In the genomic region with DNA sequence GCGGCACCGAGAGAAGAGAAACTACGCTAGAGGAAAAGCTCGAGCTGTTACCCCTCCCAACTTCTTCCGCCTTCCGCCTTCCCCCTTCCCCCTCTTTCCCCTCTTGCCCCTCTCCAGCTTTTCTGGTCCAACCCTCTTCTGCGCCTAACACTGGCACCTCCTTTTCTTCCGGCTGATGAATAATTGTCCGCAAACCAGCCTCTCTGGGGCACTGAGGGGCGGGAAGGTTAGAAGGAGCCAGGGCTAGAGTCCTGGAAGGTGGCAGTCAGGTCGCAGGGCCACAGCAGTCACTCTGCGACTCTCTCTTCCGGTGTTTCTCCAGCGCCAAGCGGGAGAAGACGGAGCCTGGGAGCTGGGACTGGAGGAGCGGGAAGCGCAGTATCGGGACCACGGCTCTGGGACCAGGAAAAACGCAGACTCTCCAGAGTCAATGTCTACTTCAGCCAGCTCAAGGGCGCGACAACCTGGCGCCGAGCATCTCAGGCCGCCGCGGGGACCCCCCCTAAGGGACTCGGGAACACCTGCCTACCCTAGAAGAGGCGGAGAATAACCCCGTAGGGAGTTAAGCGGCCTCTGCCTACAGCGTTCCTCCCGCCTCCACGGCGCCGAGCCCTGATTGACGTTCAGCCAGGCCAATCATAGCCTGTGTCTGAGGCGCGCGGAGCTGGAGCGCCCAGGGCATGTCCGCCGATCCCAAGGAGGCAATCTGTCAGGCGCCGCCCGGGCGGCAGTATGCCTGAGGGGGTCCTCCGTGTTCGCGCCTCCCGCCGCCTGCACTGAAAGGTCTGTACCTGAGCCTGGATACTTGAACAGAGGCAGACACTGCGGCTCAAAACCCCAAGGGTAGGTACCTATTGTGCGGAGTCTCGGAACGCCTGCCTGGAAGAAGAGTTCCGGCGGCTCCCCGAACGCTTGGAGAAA, we compare ENCODE assay signal across 8 cellular contexts. TPM values are rescaled to one million over a fixed set of nuclear protein-coding genes. Genes with fewer than 3 reads are reported as not detected.
DNase-seq lines count a peak whose midpoint lies in the region; ATAC-seq, FAIRE-seq and TF ChIP-seq lines count a peak whose summit lies in the region.

No MANE protein-coding gene starts in this region.

- peak overlapping the region; percentile 93 for H3K27ac Mint-ChIP-seq in activated naive CD8-positive, alpha-beta T cell treated with anti-CD3 and anti-CD28 coated beads for 36 hours

- H3K27ac ChIP-seq in pancreas (peak overlapping the region; percentile 81 to 97 (median 90)), tibial artery (peak overlapping the region; percentile 78 to 82)

- TF ChIP-seq CTCF in GM10266 (IDR thresholded peaks at IDR 0.05; ENCODE audit: control insufficient read depth, insufficient read depth, low read depth, missing control alignments) (no peak), pancreas (IDR thresholded peaks at IDR 0.05) (no peak), tibial artery (IDR thresholded peaks at IDR 0.05) (peak in 1 of 2 experiments; percentile 7)

- peak overlapping the region; percentile 56 to 77 (median 65) for H3K4me3 ChIP-seq in pancreas
- H3K4me3 ChIP-seq in tibial artery, result peak overlapping the region; percentile 61 to 68

- intact Hi-C loops in Right ventricle myocardium superior (cut with DNase I) (no loop called here), pancreas (cut with DNase I) (no loop called here), tibial artery (cut with DNase I; ENCODE audit: low total_unique reads) (loop anchor here (5.0 kb wide), 1 partner anchor 308 kb away; the partner anchor contains the start of genes HSD17B8, RXRB and SLC39A7)

- no peaks in the 10 kb centered on the region for H3K9me3 Mint-ChIP-seq in activated naive CD8-positive, alpha-beta T cell treated with anti-CD3 and anti-CD28 coated beads for 36 hours

- H3K27me3 ChIP-seq in pancreas (no peaks in the 10 kb centered on the region), tibial artery (no peaks in the 10 kb centered on the region)

- WGBS in pancreas, 2 donors, result 0 to 1% methylated on average over 61 of the region's 61 CpGs

- peaks cover 19% of the 10 kb centered on the region for H3K36me3 Mint-ChIP-seq in activated naive CD8-positive, alpha-beta T cell treated with anti-CD3 and anti-CD28 coated beads for 36 hours

- ATAC-seq in HG02623 (IDR thresholded peaks at IDR 0.05; ENCODE audit: unreplicated experiment), result peak; percentile 95
- ATAC-seq in SK-N-SH treated with all-trans-retinoic acid at 6 μM for 48 hours, result peak; percentile 99
- peak; percentile 100 for ATAC-seq in Right ventricle myocardium superior (ENCODE audit: poor library complexity)
- peak; percentile 98 to 100 (median 99) for ATAC-seq in pancreas

- H3K4me1 Mint-ChIP-seq in activated naive CD8-positive, alpha-beta T cell treated with anti-CD3 and anti-CD28 coated beads for 36 hours, result peaks cover 32% of the 10 kb centered on the region

- H3K9me3 ChIP-seq in pancreas, result no peaks in the 10 kb centered on the region
- H3K9me3 ChIP-seq in tibial artery, result no peaks in the 10 kb centered on the region

- peak; percentile 97 for DNase-seq in GM10266 (ENCODE audit: extremely low spot score)
- peak; percentile 89 for DNase-seq in NCI-H1092 treated with DMSO at 0.1 percent for 48 hours (lab: John Stamatoyannopoulos, UW)
- peak; percentile 97 for DNase-seq in activated naive CD8-positive, alpha-beta T cell treated with anti-CD3 and anti-CD28 coated beads for 36 hours
- DNase-seq in Right ventricle myocardium superior, result peak; percentile 95
- DNase-seq in pancreas, result peak; percentile 93 to 99 (median 96)
- peak; percentile 91 to 95 for DNase-seq in tibial artery

- peak overlapping the region; percentile 94 for H3K4me3 Mint-ChIP-seq in activated naive CD8-positive, alpha-beta T cell treated with anti-CD3 and anti-CD28 coated beads for 36 hours

- H3K36me3 ChIP-seq in pancreas (no peaks in the 10 kb centered on the region), tibial artery (no peaks in the 10 kb centered on the region)

- no peaks in the 10 kb centered on the region for H3K27me3 Mint-ChIP-seq in activated naive CD8-positive, alpha-beta T cell treated with anti-CD3 and anti-CD28 coated beads for 36 hours

- no peak for FAIRE-seq in pancreas (lab: Jason Lieb, UNC)

- H3K4me1 ChIP-seq in pancreas, result peaks cover 0 to 18% (median 7%) of the 10 kb centered on the region in 3 donors
- H3K4me1 ChIP-seq in tibial artery, result peaks cover 0 to 17% (median 8%) of the 10 kb centered on the region in 4 donors

TF ChIP-seq in SK-N-SH treated with all-trans-retinoic acid at 6 μM for 48 hours, 23 proteins besides CTCF, POLR2A, EP300 and RAD21 (continues in another document):
- no peak for TF ChIP-seq ISL1 (CRISPR knock-in tag; IDR thresholded peaks at IDR 0.05)
- TF ChIP-seq OSR1 (CRISPR knock-in tag; IDR thresholded peaks at IDR 0.05), result no peak
- TF ChIP-seq, protein P1, sequence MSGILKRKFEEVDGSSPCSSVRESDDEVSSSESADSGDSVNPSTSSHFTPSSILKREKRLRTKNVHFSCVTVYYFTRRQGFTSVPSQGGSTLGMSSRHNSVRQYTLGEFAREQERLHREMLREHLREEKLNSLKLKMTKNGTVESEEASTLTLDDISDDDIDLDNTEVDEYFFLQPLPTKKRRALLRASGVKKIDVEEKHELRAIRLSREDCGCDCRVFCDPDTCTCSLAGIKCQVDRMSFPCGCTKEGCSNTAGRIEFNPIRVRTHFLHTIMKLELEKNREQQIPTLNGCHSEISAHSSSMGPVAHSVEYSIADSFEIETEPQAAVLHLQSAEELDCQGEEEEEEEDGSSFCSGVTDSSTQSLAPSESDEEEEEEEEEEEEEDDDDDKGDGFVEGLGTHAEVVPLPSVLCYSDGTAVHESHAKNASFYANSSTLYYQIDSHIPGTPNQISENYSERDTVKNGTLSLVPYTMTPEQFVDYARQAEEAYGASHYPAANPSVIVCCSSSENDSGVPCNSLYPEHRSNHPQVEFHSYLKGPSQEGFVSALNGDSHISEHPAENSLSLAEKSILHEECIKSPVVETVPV (CRISPR knock-in tag; IDR thresholded peaks at IDR 0.05), result no peak
- TF ChIP-seq ZFP3 (CRISPR knock-in tag; IDR thresholded peaks at IDR 0.05), result no peak
- TF ChIP-seq, protein P2, sequence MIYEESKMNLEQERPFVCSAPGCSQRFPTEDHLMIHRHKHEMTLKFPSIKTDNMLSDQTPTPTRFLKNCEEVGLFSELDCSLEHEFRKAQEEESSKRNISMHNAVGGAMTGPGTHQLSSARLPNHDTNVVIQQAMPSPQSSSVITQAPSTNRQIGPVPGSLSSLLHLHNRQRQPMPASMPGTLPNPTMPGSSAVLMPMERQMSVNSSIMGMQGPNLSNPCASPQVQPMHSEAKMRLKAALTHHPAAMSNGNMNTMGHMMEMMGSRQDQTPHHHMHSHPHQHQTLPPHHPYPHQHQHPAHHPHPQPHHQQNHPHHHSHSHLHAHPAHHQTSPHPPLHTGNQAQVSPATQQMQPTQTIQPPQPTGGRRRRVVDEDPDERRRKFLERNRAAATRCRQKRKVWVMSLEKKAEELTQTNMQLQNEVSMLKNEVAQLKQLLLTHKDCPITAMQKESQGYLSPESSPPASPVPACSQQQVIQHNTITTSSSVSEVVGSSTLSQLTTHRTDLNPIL (CRISPR knock-in tag; IDR thresholded peaks at IDR 0.05; ENCODE audit: low read depth), result no peak
- TF ChIP-seq ZNF565 (CRISPR knock-in tag; conservative IDR thresholded peaks at IDR 0.05; ENCODE audit: low read depth), result no peak
- no peak for TF ChIP-seq TCF4 (CRISPR knock-in tag; IDR thresholded peaks at IDR 0.05; ENCODE audit: borderline replicate concordance)
- TF ChIP-seq ARNTL (CRISPR knock-in tag; IDR thresholded peaks at IDR 0.05; ENCODE audit: borderline replicate concordance, low read depth), result no peak
- no peak for TF ChIP-seq BACH2 (CRISPR knock-in tag; IDR thresholded peaks at IDR 0.05; ENCODE audit: borderline replicate concordance)

RNA-seq across cellular contexts. Expression of gene PSMB9, which starts 40.4 kb away (rescaled TPM):
- total RNA-seq in activated naive CD8-positive, alpha-beta T cell treated with anti-CD3 and anti-CD28 coated beads for 36 hours, result 100 to 1,000 TPM; 315 to 316 TPM
- total RNA-seq in Right ventricle myocardium superior, result 12.6 TPM
- 10 to 100 TPM in 2 of 6 donors, 1 to 10 TPM in 4; 5.1 to 18.1 (median 5.8) TPM for total RNA-seq in pancreas
- polyA plus RNA-seq in pancreas, result 10 to 100 TPM in 1 of 2 donors, 1 to 10 TPM in 1; 8.3 to 13.7 TPM

RNA-seq across cellular contexts. Expression of gene TAP1, which starts 40.8 kb away (rescaled TPM):
- total RNA-seq in activated naive CD8-positive, alpha-beta T cell treated with anti-CD3 and anti-CD28 coated beads for 36 hours, result 100 to 1,000 TPM; 337 to 356 TPM
- total RNA-seq in Right ventricle myocardium superior (14.9 TPM), pancreas (10 to 100 TPM in 5 of 6 donors, 1 to 10 TPM in 1; 7.8 to 32.1 (median 11.6) TPM)
- polyA plus RNA-seq in pancreas, result 10 to 100 TPM; 18.8 to 28.5 TPM

RNA-seq across cellular contexts. Expression of gene HLA-DMB, which starts 46.5 kb away (rescaled TPM):
- total RNA-seq in activated naive CD8-positive, alpha-beta T cell treated with anti-CD3 and anti-CD28 coated beads for 36 hours, result 1 to 10 TPM; 4.6 to 6.1 TPM
- total RNA-seq in Right ventricle myocardium superior, result 10.4 TPM
- total RNA-seq in pancreas, result 10 to 100 TPM in 2 of 6 donors, 1 to 10 TPM in 4; 1.9 to 42.6 (median 4.3) TPM
- polyA plus RNA-seq in pancreas, result 1 to 10 TPM; 2.7 to 6.2 TPM

RNA-seq across cellular contexts. Expression of gene PSMB8, which starts 50.5 kb away (rescaled TPM):
- 100 to 1,000 TPM; 385 to 393 TPM for total RNA-seq in activated naive CD8-positive, alpha-beta T cell treated with anti-CD3 and anti-CD28 coated beads for 36 hours
- total RNA-seq in Right ventricle myocardium superior (16.7 TPM), pancreas (10 to 100 TPM in 5 of 6 donors, 1 to 10 TPM in 1; 7.4 to 40.2 (median 11.8) TPM)
- polyA plus RNA-seq in pancreas, result 10 to 100 TPM; 27.9 to 35.2 TPM

RNA-seq across cellular contexts. Expression of gene TAP2, which starts 55.8 kb away (rescaled TPM):
- 100 to 1,000 TPM; 216 to 226 TPM for total RNA-seq in activated naive CD8-positive, alpha-beta T cell treated with anti-CD3 and anti-CD28 coated beads for 36 hours
- total RNA-seq in Right ventricle myocardium superior, result 19.3 TPM
- 10 to 100 TPM in 4 of 6 donors, 1 to 10 TPM in 2; 5.0 to 23.1 (median 12.2) TPM for total RNA-seq in pancreas
- polyA plus RNA-seq in pancreas, result 10 to 100 TPM in 1 of 2 donors, 1 to 10 TPM in 1; 8.8 to 16.9 TPM

Comparison
In these comparisons a context has a peak if more than half of its experiments do, and no peak if none do; other contexts are left out.
1. Peak in every context shown above with its lines: DNase-seq, ATAC-seq, H3K4me3 ChIP-seq and H3K27ac ChIP-seq.
2. RNA of gene PSMB9, which starts 40.4 kb away (total RNA-seq): 315 to 316 TPM in activated naive CD8-positive, alpha-beta T cell treated with anti-CD3 and anti-CD28 coated beads for 36 hours; 12.6 TPM in Right ventricle myocardium superior (single experiment) and 5.1 to 18.1 TPM in pancreas; every median in the first group is over 10 times any median in the second.
3. RNA of gene TAP1, which starts 40.8 kb away (total RNA-seq): 337 to 356 TPM in activated naive CD8-positive, alpha-beta T cell treated with anti-CD3 and anti-CD28 coated beads for 36 hours; 14.9 TPM in Right ventricle myocardium superior (single experiment) and 7.8 to 32.1 TPM in pancreas; every median in the first group is over 10 times any median in the second.